8 cellular contexts compared by ENCODE assay signal in genomic region chr2:130728549-130729310, GRCh38. TPM values are rescaled to one million over a fixed set of nuclear protein-coding genes. Genes with fewer than 3 reads are reported as not detected.
A peak's percentile ranks its signal among the peaks of the same experiment; 100 is the strongest.
DNase-seq lines count a peak whose midpoint lies in the region; ATAC-seq, FAIRE-seq and TF ChIP-seq lines count a peak whose summit lies in the region.

Gene GPR148, plus strand, starts transcription at chr2:130729070. Its CDS starts 82 bp downstream, at chr2:130729152.

- intact Hi-C loops in heart right ventricle (cut with DNase I) (no loop called here), left cardiac atrium (cut with DNase I) (no loop called here), vagina (cut with DNase I) (no loop called here)

- TF ChIP-seq CTCF in heart right ventricle (IDR thresholded peaks at IDR 0.05) (no peak), keratinocyte (optimal IDR thresholded peaks at IDR 0.05 in 1 of 3, IDR thresholded peaks at IDR 0.05 in 1 of 3, conservative IDR thresholded peaks at IDR 0.05 in 1 of 3; ENCODE audit: extremely low read depth in 1 of 3, insufficient read depth in 2 of 3, low read length in 3 of 3) (no peak), vagina (IDR thresholded peaks at IDR 0.05) (no peak)

- peak within 1 kb of the TSS; percentile 46 for H2AFZ ChIP-seq in keratinocyte (ENCODE audit: control insufficient read depth, low read length)

- H3K36me3 ChIP-seq in heart right ventricle, result no peaks in the 10 kb centered on the region
- H3K36me3 ChIP-seq in keratinocyte (ENCODE audit: control insufficient read depth in 2 of 2, extremely low read depth in 1 of 2, insufficient read depth in 2 of 2, low read length in 2 of 2), result no peaks in the 10 kb centered on the region
- no peaks in the 10 kb centered on the region for H3K36me3 ChIP-seq in vagina

- DNase-seq in heart right ventricle (no peak), left cardiac atrium (no peak), keratinocyte (ENCODE audit: low read depth, low spot score) (no peak), vagina (ENCODE audit: extremely low spot score in 2 of 2) (no peak)
- no peak for DNase-seq in activated T-cell treated with anti-CD3 and anti-CD28 coated beads, Interleukin-2, amount 50 U/mL, for 4 hours

- peak within 1 kb of the TSS; percentile 66 for H3K4me3 Mint-ChIP-seq in activated T-cell treated with anti-CD3 and anti-CD28 coated beads, Interleukin-2, amount 50 U/mL, for 4 hours

- H3K4me1 Mint-ChIP-seq in activated T-cell treated with anti-CD3 and anti-CD28 coated beads, Interleukin-2, amount 50 U/mL, for 4 hours (ENCODE audit: low read depth), result peaks cover 17% of the 10 kb centered on the region

- H3K9me3 ChIP-seq in heart right ventricle (no peaks in the 10 kb centered on the region), keratinocyte (ENCODE audit: control insufficient read depth, low read depth, low read length) (no peaks in the 10 kb centered on the region), vagina (no peaks in the 10 kb centered on the region)

- no peaks in the 10 kb centered on the region for H3K9me3 Mint-ChIP-seq in activated T-cell treated with anti-CD3 and anti-CD28 coated beads, Interleukin-2, amount 50 U/mL, for 4 hours

- dilution Hi-C loops in keratinocyte (cut with MboI; ENCODE audit: extremely low pct_ligation_motif_present, low sequenced_read_pairs), result no loop called here

- H3K79me2 ChIP-seq in keratinocyte (ENCODE audit: control insufficient read depth, insufficient read depth, low read length), result no peaks in the 10 kb centered on the region

- H3K9ac ChIP-seq in keratinocyte (ENCODE audit: control insufficient read depth, extremely low read depth, insufficient read depth, low read length), result no peak within 1 kb of the TSS

- no peak for ATAC-seq in heart right ventricle
- ATAC-seq in left cardiac atrium, result no peak
- ATAC-seq in activated T-cell treated with anti-CD3 and anti-CD28 coated beads, Interleukin-2, amount 50 U/mL, for 4 hours, result no peak
- ATAC-seq in GM18511 (IDR thresholded peaks at IDR 0.05; ENCODE audit: unreplicated experiment), result no peak
- ATAC-seq in GM18873 (IDR thresholded peaks at IDR 0.05; ENCODE audit: low FRiP score, unreplicated experiment), result no peak
- no peak for ATAC-seq in HG03196 (IDR thresholded peaks at IDR 0.05; ENCODE audit: unreplicated experiment)

- no peaks in the 10 kb centered on the region for H4K20me1 ChIP-seq in keratinocyte (ENCODE audit: control insufficient read depth, extremely low read depth, insufficient read depth, low read length)

- H3K27me3 ChIP-seq in heart right ventricle (peaks cover 0 to 22% (median 0%) of the 10 kb centered on the region in 7 donors), keratinocyte (ENCODE audit: control insufficient read depth, extremely low read depth, insufficient read depth, low read length) (peaks cover 10% of the 10 kb centered on the region), vagina (no peaks in the 10 kb centered on the region)

- no peak for TF ChIP-seq POLR2A in vagina (IDR thresholded peaks at IDR 0.05)

- H3K36me3 Mint-ChIP-seq in activated T-cell treated with anti-CD3 and anti-CD28 coated beads, Interleukin-2, amount 50 U/mL, for 4 hours (ENCODE audit: insufficient read depth), result no peaks in the 10 kb centered on the region

- H3K27me3 Mint-ChIP-seq in activated T-cell treated with anti-CD3 and anti-CD28 coated beads, Interleukin-2, amount 50 U/mL, for 4 hours (ENCODE audit: low read depth), result no peaks in the 10 kb centered on the region

- H3K4me3 ChIP-seq in heart right ventricle (peak within 1 kb of the TSS in 9 of 10 donors; percentile 50 to 77 (median 59)), keratinocyte (ENCODE audit: control insufficient read depth in 2 of 3, extremely low read depth in 1 of 3, insufficient read depth in 2 of 3, low read depth in 1 of 3, low read length in 3 of 3) (no peak within 1 kb of the TSS), vagina (peak within 1 kb of the TSS; percentile 51 to 53)

- H3K4me1 ChIP-seq in heart right ventricle, result peaks cover 6 to 23% (median 17%) of the 10 kb centered on the region in 9 donors
- peaks cover 11% of the 10 kb centered on the region for H3K4me1 ChIP-seq in keratinocyte (ENCODE audit: control insufficient read depth, extremely low read depth, insufficient read depth, low read length)
- H3K4me1 ChIP-seq in vagina, result peaks cover 20% of the 10 kb centered on the region

- 75% methylated on average over 8 of the region's 8 CpGs for WGBS in heart right ventricle, 2 donors

- H3K4me2 ChIP-seq in keratinocyte (ENCODE audit: control insufficient read depth, extremely low read depth, insufficient read depth, low read depth, low read length), result peak within 1 kb of the TSS; percentile 99

- H3K27ac ChIP-seq in heart right ventricle (peak within 1 kb of the TSS in 7 of 10 donors; percentile 36 to 77 (median 63)), keratinocyte (ENCODE audit: control insufficient read depth, insufficient read depth, low read length) (no peak within 1 kb of the TSS), vagina (no peak within 1 kb of the TSS)

- no peak for FAIRE-seq in keratinocyte (lab: Jason Lieb, UNC)

- no peaks in the 10 kb centered on the region for H3K9me1 ChIP-seq in keratinocyte (ENCODE audit: control insufficient read depth, extremely low read depth, insufficient read depth, low read length)

RNA-seq across cellular contexts. Expression of gene GPR148, which starts in this region (rescaled TPM):
- total RNA-seq in heart right ventricle, result not detected
- not detected for polyA plus RNA-seq in heart right ventricle
- not detected for total RNA-seq in left cardiac atrium
- not detected for total RNA-seq in activated T-cell treated with anti-CD3 and anti-CD28 coated beads, Interleukin-2, amount 50 U/mL, for 4 hours
- not detected in 3 replicates for polyA plus RNA-seq in keratinocyte
- not detected for polyA plus RNA-seq in keratinocyte (2011; ENCODE audit: low read depth)
- not detected in 2 replicates for polyA plus RNA-seq in keratinocyte (2011; cell fraction: cytosol; rRNA removed)
- not detected in 2 replicates for polyA plus RNA-seq in keratinocyte (2011; cell fraction: nucleus; rRNA removed)
- not detected in 2 replicates for polyA plus RNA-seq in keratinocyte (2012; ENCODE audit: low replicate concordance)
- polyA minus RNA-seq in keratinocyte, result not detected in 3 replicates
- polyA minus RNA-seq in keratinocyte (2011; cell fraction: cytosol; rRNA and poly(A)+ RNA removed), result not detected
- polyA minus RNA-seq in keratinocyte (2011; cell fraction: nucleus; rRNA and poly(A)+ RNA removed), result not detected in 2 replicates
- total RNA-seq in vagina, result not detected

Comparison
In these comparisons a context has a peak if more than half of its experiments do, and no peak if none do; other contexts are left out.
1. H3K27ac ChIP-seq: peak in heart right ventricle (7 of 10); none in keratinocyte (single experiment) and vagina (single experiment).
2. H3K4me3 ChIP-seq: peak in heart right ventricle (9 of 10) and vagina (2 of 2); none in keratinocyte (0 of 3).